Comparison of ENCODE assay signal across 8 cellular contexts in genomic region chr1:19799877-19800804, GRCh38. TPM values are rescaled to one million over a fixed set of nuclear protein-coding genes. Genes with fewer than 3 reads are reported as not detected.
A peak's percentile ranks its signal among the peaks of the same experiment; 100 is the strongest.
DNase-seq lines count a peak whose midpoint lies in the region; ATAC-seq and TF ChIP-seq lines count a peak whose summit lies in the region.

Gene TMCO4, minus strand, starts transcription at chr1:19799916. Its CDS starts 19,158 bp downstream, at chr1:19780758.

- H3K4me3 Mint-ChIP-seq in stimulated activated memory B cell treated with anti-CD40 and anti-IgM and Interleukin-4, amounts not matched to agents 10 μg/mL and 1 μg/mL and 100 μg/mL, for 72 hours, result peak within 1 kb of the TSS; percentile 90

- H3K36me3 ChIP-seq in GM06990 (ENCODE audit: control insufficient read depth, insufficient read depth, low read length) (no peaks in the 10 kb centered on the region), muscle layer of colon (ENCODE audit: insufficient read depth, low read length) (peaks cover 7% of the 10 kb centered on the region)

- H3K27ac Mint-ChIP-seq in stimulated activated memory B cell treated with anti-CD40 and anti-IgM and Interleukin-4, amounts not matched to agents 10 μg/mL and 1 μg/mL and 100 μg/mL, for 72 hours, result peak within 1 kb of the TSS; percentile 96

- H3K4me3 ChIP-seq in GM06990 (replicated peaks; ENCODE audit: low read depth, low read length) (peak within 1 kb of the TSS; percentile 60), muscle layer of colon (ENCODE audit: low read depth in 1 of 2, low read length in 2 of 2) (peak within 1 kb of the TSS; percentile 76 to 89)

- ATAC-seq in HG02678 (IDR thresholded peaks at IDR 0.05; ENCODE audit: unreplicated experiment) (peak; percentile 56), esophagus mucosa (peak; percentile 63)
- peak; percentile 79 for ATAC-seq in stimulated activated memory B cell treated with anti-CD40 and anti-IgM and Interleukin-4, amounts not matched to agents 10 μg/mL and 1 μg/mL and 100 μg/mL, for 72 hours

- DNase-seq in GM06990 (ENCODE audit: extremely low read depth, insufficient read length), result peak; percentile 75
- DNase-seq in NOMO-1 treated with DMSO at 0.1 percent for 48 hours (lab: John Stamatoyannopoulos, UW; ENCODE audit: unreplicated experiment), result peak; percentile 78
- DNase-seq in activated T-cell treated with anti-CD3 and anti-CD28 coated beads, Interleukin-2, amount 50 U/mL, for 1 hour, result peak; percentile 58
- DNase-seq in NCI-H1105 treated with DMSO at 0.1 percent for 48 hours (lab: John Stamatoyannopoulos, UW), result no peak

- H3K36me3 Mint-ChIP-seq in stimulated activated memory B cell treated with anti-CD40 and anti-IgM and Interleukin-4, amounts not matched to agents 10 μg/mL and 1 μg/mL and 100 μg/mL, for 72 hours, result peaks cover 16% of the 10 kb centered on the region

- no peak for TF ChIP-seq CTCF in GM06990 (IDR thresholded peaks at IDR 0.05; ENCODE audit: insufficient read depth, low read length, poor library complexity, severe bottlenecking)

- peak within 1 kb of the TSS; percentile 78 for H3K27ac ChIP-seq in muscle layer of colon (ENCODE audit: low read depth, low read length)

- H3K27me3 ChIP-seq in GM06990 (replicated peaks; ENCODE audit: control insufficient read depth, insufficient read depth, low read length) (no peaks in the 10 kb centered on the region), muscle layer of colon (ENCODE audit: control insufficient read depth in 1 of 2, insufficient read depth in 2 of 2, low read length in 2 of 2) (no peaks in the 10 kb centered on the region)

- peaks cover 11% of the 10 kb centered on the region for H3K4me1 ChIP-seq in muscle layer of colon (ENCODE audit: insufficient read depth, low read length)

- H3K27me3 Mint-ChIP-seq in stimulated activated memory B cell treated with anti-CD40 and anti-IgM and Interleukin-4, amounts not matched to agents 10 μg/mL and 1 μg/mL and 100 μg/mL, for 72 hours, result no peaks in the 10 kb centered on the region

- peaks cover 36% of the 10 kb centered on the region for H3K4me1 Mint-ChIP-seq in stimulated activated memory B cell treated with anti-CD40 and anti-IgM and Interleukin-4, amounts not matched to agents 10 μg/mL and 1 μg/mL and 100 μg/mL, for 72 hours

- peak within 1 kb of the TSS; percentile 68 for H3K9ac ChIP-seq in muscle layer of colon (ENCODE audit: low read length)

- H3K9me3 ChIP-seq in muscle layer of colon (ENCODE audit: low read length), result no peaks in the 10 kb centered on the region

- no peaks in the 10 kb centered on the region for H3K9me3 Mint-ChIP-seq in stimulated activated memory B cell treated with anti-CD40 and anti-IgM and Interleukin-4, amounts not matched to agents 10 μg/mL and 1 μg/mL and 100 μg/mL, for 72 hours

RNA-seq across cellular contexts. Expression of gene TMCO4, which starts in this region (rescaled TPM):
- 18.7 TPM for total RNA-seq in esophagus mucosa
